8 cellular contexts compared by ENCODE assay signal in genomic region chr16:47460755-47461597, GRCh38. TPM values are rescaled to one million over a fixed set of nuclear protein-coding genes. Genes with fewer than 3 reads are reported as not detected.
DNase-seq lines count a peak whose midpoint lies in the region; ATAC-seq and TF ChIP-seq lines count a peak whose summit lies in the region.

Gene ITFG1, minus strand, starts transcription at chr16:47461063. Its CDS starts 18 bp downstream, at chr16:47461045.
Gene PHKB, plus strand, starts transcription at chr16:47461331. Its CDS starts 20 bp downstream, at chr16:47461351.

- H3K27me3 ChIP-seq in KMS-11 (ENCODE audit: insufficient read depth, low read depth), result no peaks in the 10 kb centered on the region

- H3K36me3 Mint-ChIP-seq in natural killer cell, result peaks cover 3% of the 10 kb centered on the region

- H3K4me3 ChIP-seq in KMS-11 (IDR thresholded peaks at IDR 0.05; ENCODE audit: insufficient read depth, low read depth, low read length), result no peak within 1 kb of the TSS

- TF ChIP-seq CTCF in KMS-11 (conservative IDR thresholded peaks at IDR 0.05; ENCODE audit: low read depth, low read length) (no peak), RWPE1 (conservative IDR thresholded peaks at IDR 0.05; ENCODE audit: low read depth) (no peak), natural killer cell (IDR thresholded peaks at IDR 0.05) (no peak)

- peak within 1 kb of the TSS; percentile 79 for H3K9ac ChIP-seq in KMS-11

- H3K27ac ChIP-seq in KMS-11 (peak within 1 kb of the TSS; percentile 96), RWPE1 (peak within 1 kb of the TSS; percentile 98)

- DNase-seq in EH (ENCODE audit: low read depth) (peak; percentile 93), RWPE1 (ENCODE audit: low spot score) (peak; percentile 77), fibroblast of peridontal ligament (ENCODE audit: extremely low read depth) (peak; percentile 85), natural killer cell (peak; percentile 96)
- DNase-seq in activated T-helper 9 cell treated with anti-CD3 and anti-CD28 coated beads, Interleukin-2, amount 50 U/mL, for 16 hours (ENCODE audit: low read depth), result peak; percentile 94
- DNase-seq in stimulated activated naive CD4-positive, alpha-beta T cell (lab: John Stamatoyannopoulos, UW), result peak; percentile 92 to 96 (median 94)

- H4K20me1 ChIP-seq in KMS-11 (ENCODE audit: insufficient read depth), result no peaks in the 10 kb centered on the region

- H2AFZ ChIP-seq in KMS-11 (ENCODE audit: low read depth), result peak within 1 kb of the TSS; percentile 80

- peaks cover 43 to 61% of the 10 kb centered on the region in 2 donors for H3K4me1 Mint-ChIP-seq in natural killer cell

- POLR2A ChIA-PET in RWPE1 (lab: Yijun Ruan, JAX; ENCODE audit: low non-redundant PET), result interaction anchor here (0.6 to 0.7 kb wide), 2 partner anchors 127 to 293 kb away, joined by 4 read pairs; no protein-coding TSS in a partner anchor

- peak within 1 kb of the TSS; percentile 98 for H3K4me3 Mint-ChIP-seq in natural killer cell

- H3K4me1 ChIP-seq in KMS-11 (ENCODE audit: low read depth, poor library complexity, severe bottlenecking), result peaks cover 25% of the 10 kb centered on the region

- no peaks in the 10 kb centered on the region for H3K27me3 Mint-ChIP-seq in natural killer cell (ENCODE audit: low read depth in 2 of 2)

- no peaks in the 10 kb centered on the region for H3K36me3 ChIP-seq in KMS-11 (ENCODE audit: insufficient read depth)

- CTCF ChIA-PET in RWPE1 (lab: Yijun Ruan, JAX), result interaction anchor here (1.0 to 1.7 kb wide), 2 partner anchors 319 to 696 kb away, joined by 4 to 8 read pairs; no protein-coding TSS in a partner anchor

- peak within 1 kb of the TSS; percentile 95 for H3K4me2 ChIP-seq in KMS-11

- H3K9me3 Mint-ChIP-seq in natural killer cell, result no peaks in the 10 kb centered on the region

- H3K79me2 ChIP-seq in KMS-11 (ENCODE audit: insufficient read depth, low read depth), result peaks cover 37% of the 10 kb centered on the region; the same call in 1 of the 2 replicates

- intact Hi-C loops in natural killer cell (cut with micrococcal nuclease), result loop anchor here (1.0 kb wide), 1 partner anchor 182 kb away; no protein-coding TSS in a partner anchor

- H3K27ac Mint-ChIP-seq in natural killer cell, result peak within 1 kb of the TSS; percentile 89 to 96

- peak; percentile 69 for ATAC-seq in GM21786 (IDR thresholded peaks at IDR 0.05; ENCODE audit: unreplicated experiment)
- peak; percentile 89 to 99 (median 92) for ATAC-seq in natural killer cell

RNA-seq across cellular contexts. Expression of gene ITFG1, which starts in this region (rescaled TPM):
- 10 to 100 TPM; 30.4 to 44.1 (median 38.2) TPM for total RNA-seq in natural killer cell

RNA-seq across cellular contexts. Expression of gene PHKB, which starts in this region (rescaled TPM):
- total RNA-seq in natural killer cell, result 10 to 100 TPM; 54.4 to 64.0 (median 58.5) TPM
